ENCODE assay signal across 11 cellular contexts in genomic region chr1:21291184-21291583, GRCh38. TPM values are rescaled to one million over a fixed set of nuclear protein-coding genes. Genes with fewer than 3 reads are reported as not detected.
DNase-seq lines count a peak whose midpoint lies in the region; ATAC-seq and TF ChIP-seq lines count a peak whose summit lies in the region.
"Had no signal": no experiment of that assay in that cellular context is flagged by ENCODE, and none has a peak within 500 bp of the region (broad histone marks: within the 10 kb centered on the region; RNA-seq: fewer than 3 reads in every experiment).

No MANE protein-coding gene starts in this region.

- ATAC-seq in T-cell (replicated peaks in 1 of 4) (no peak), HG03432 (IDR thresholded peaks at IDR 0.05; ENCODE audit: unreplicated experiment) (no peak)
- ATAC-seq in stimulated activated naive CD8-positive, alpha-beta T cell treated with anti-CD3 and anti-CD28 coated beads, Interleukin-15, amount 100 ng/mL, for 72 hours: no peak
- ATAC-seq: left lung had no signal

- H3K4me1 Mint-ChIP-seq in activated T-cell treated with anti-CD3 and anti-CD28 coated beads, Interleukin-2, amount 50 U/mL, for 24 hours (ENCODE audit: low read depth): peaks cover 78% of the 10 kb centered on the region
- peaks cover 64 to 73% (median 71%) of the 10 kb centered on the region in 3 donors for H3K4me1 Mint-ChIP-seq in T-cell
- H3K4me1 Mint-ChIP-seq in stimulated activated naive CD8-positive, alpha-beta T cell treated with anti-CD3 and anti-CD28 coated beads, Interleukin-15, amount 100 ng/mL, for 72 hours: peaks cover 78% of the 10 kb centered on the region

- H3K4me3 Mint-ChIP-seq in activated T-cell treated with anti-CD3 and anti-CD28 coated beads, Interleukin-2, amount 50 U/mL, for 24 hours: peak overlapping the region; percentile 87
- H3K4me3 Mint-ChIP-seq in T-cell: peak overlapping the region; percentile 80 to 91 (median 87)
- H3K4me3 Mint-ChIP-seq in stimulated activated naive CD8-positive, alpha-beta T cell treated with anti-CD3 and anti-CD28 coated beads, Interleukin-15, amount 100 ng/mL, for 72 hours: peak overlapping the region; percentile 85 to 92

- CTCF ChIA-PET in T-cell (lab: Charles Lee): interaction anchor here (0.5 to 1.1 kb wide), 2 partner anchors 37 to 47 kb away, joined by 5 read pairs; no protein-coding TSS in a partner anchor

- no peak for TF ChIP-seq CTCF in fibroblast of villous mesenchyme (IDR thresholded peaks at IDR 0.05; ENCODE audit: insufficient read depth, low read depth, low read length)

- no peak for DNase-seq in activated T-cell treated with anti-CD3 and anti-CD28 coated beads, Interleukin-2, amount 50 U/mL, for 24 hours
- no peak for DNase-seq in activated T-cell treated with anti-CD3 and anti-CD28 coated beads, Interleukin-2, amount 50 U/mL, for 1 hour
- DNase-seq in T-cell (no peak), fibroblast of villous mesenchyme (ENCODE audit: low read depth) (no peak), hippocampal formation (lab: John Stamatoyannopoulos, UW) (no peak), kidney glomerular epithelial cell (lab: John Stamatoyannopoulos, UW) (no peak)
- no peak for DNase-seq in stimulated activated naive CD8-positive, alpha-beta T cell treated with anti-CD3 and anti-CD28 coated beads, Interleukin-15, amount 100 ng/mL, for 72 hours
- DNase-seq: AML-193, left lung, NCI-H187 had no signal

- H3K36me3 Mint-ChIP-seq in activated T-cell treated with anti-CD3 and anti-CD28 coated beads, Interleukin-2, amount 50 U/mL, for 24 hours (ENCODE audit: low read depth): peaks cover 54% of the 10 kb centered on the region
- H3K36me3 Mint-ChIP-seq in T-cell: no peaks in the 10 kb centered on the region

- no peaks in the 10 kb centered on the region for H3K27me3 Mint-ChIP-seq in activated T-cell treated with anti-CD3 and anti-CD28 coated beads, Interleukin-2, amount 50 U/mL, for 24 hours
- no peaks in the 10 kb centered on the region for H3K27me3 Mint-ChIP-seq in T-cell
- no peaks in the 10 kb centered on the region for H3K27me3 Mint-ChIP-seq in stimulated activated naive CD8-positive, alpha-beta T cell treated with anti-CD3 and anti-CD28 coated beads, Interleukin-15, amount 100 ng/mL, for 72 hours

- H3K9me3 Mint-ChIP-seq in activated T-cell treated with anti-CD3 and anti-CD28 coated beads, Interleukin-2, amount 50 U/mL, for 24 hours: no peaks in the 10 kb centered on the region
- no peaks in the 10 kb centered on the region for H3K9me3 Mint-ChIP-seq in T-cell
- no peaks in the 10 kb centered on the region for H3K9me3 Mint-ChIP-seq in stimulated activated naive CD8-positive, alpha-beta T cell treated with anti-CD3 and anti-CD28 coated beads, Interleukin-15, amount 100 ng/mL, for 72 hours

- POLR2A ChIA-PET in T-cell (lab: Charles Lee): interaction anchor here in 1 of 2 donors (0.6 kb wide), 1 partner anchor 11 kb away, joined by 3 read pairs; no protein-coding TSS in a partner anchor

- H3K27ac Mint-ChIP-seq in activated T-cell treated with anti-CD3 and anti-CD28 coated beads, Interleukin-2, amount 50 U/mL, for 24 hours: peak overlapping the region; percentile 96
- peak overlapping the region; percentile 98 to 99 for H3K27ac Mint-ChIP-seq in T-cell
- H3K27ac Mint-ChIP-seq in stimulated activated naive CD8-positive, alpha-beta T cell treated with anti-CD3 and anti-CD28 coated beads, Interleukin-15, amount 100 ng/mL, for 72 hours: peak overlapping the region; percentile 85 to 96

- peak overlapping the region; percentile 67 for H3K4me3 ChIP-seq in fibroblast of villous mesenchyme (ENCODE audit: low read depth, low read length)

RNA-seq across cellular contexts. Expression of gene ECE1, which starts 0.9 kb away (rescaled TPM):
- 10 to 100 TPM; 81.0 to 94.5 (median 87.1) TPM for total RNA-seq in T-cell
- 127 and 141 TPM in 2 replicates for total RNA-seq in fibroblast of villous mesenchyme
